In the genomic region with DNA sequence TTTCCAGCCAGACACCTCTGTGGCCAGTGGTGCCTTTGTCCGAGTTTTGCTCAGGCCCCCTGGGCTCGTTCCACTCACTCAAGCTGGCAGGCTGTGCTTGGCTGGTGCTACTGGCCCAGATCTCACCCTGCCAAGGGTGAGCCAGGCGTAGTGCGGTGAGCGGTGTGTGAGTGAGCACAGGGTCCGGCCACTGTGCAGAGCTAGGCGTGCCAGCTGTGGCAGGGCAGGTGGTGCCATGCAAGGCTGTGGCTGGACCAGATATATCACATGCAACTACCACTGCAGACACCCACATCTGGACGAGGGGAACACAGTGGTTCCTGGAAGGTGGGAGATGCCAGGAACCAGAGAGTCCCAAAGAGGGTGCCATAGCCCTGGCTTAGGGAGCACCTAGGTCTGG, we compare ENCODE assay signal across 18 cellular contexts.
DNase-seq lines count a peak whose midpoint lies in the region; ATAC-seq and TF ChIP-seq lines count a peak whose summit lies in the region.
"Had no signal": no experiment of that assay in that cellular context is flagged by ENCODE, and none has a peak within 500 bp of the region (broad histone marks: within the 10 kb centered on the region; RNA-seq: fewer than 3 reads in every experiment).

No MANE protein-coding gene starts in this region.

- no peak overlapping the region for H4K8ac ChIP-seq in neuronal stem cell (ENCODE audit: low read depth, low read length)

- H3K27me3 ChIP-seq in BLaER1 = no peaks in the 10 kb centered on the region
- H3K27me3 ChIP-seq in DND-41 (ENCODE audit: insufficient read depth, low read length, poor library complexity) = no peaks in the 10 kb centered on the region
- H3K27me3 ChIP-seq in neuronal stem cell (ENCODE audit: control insufficient read depth in 3 of 3, insufficient read depth in 3 of 3, low read depth in 1 of 3, low read length in 3 of 3) = peaks cover 0 to 2% (median 0%) of the 10 kb centered on the region in 3 experiments

- H3K36me3 Mint-ChIP-seq in T-helper 17 cell (ENCODE audit: low read depth) = peaks cover 19% of the 10 kb centered on the region

- H3K79me2 ChIP-seq in DND-41 (ENCODE audit: insufficient read depth, low read length) = no peaks in the 10 kb centered on the region

- H3K27ac Mint-ChIP-seq in T-helper 17 cell = no peak overlapping the region
- H3K27ac Mint-ChIP-seq: B cell; CD4-positive, alpha-beta memory T cell; GM23338 had no signal

- H3K27ac ChIP-seq in BLaER1 (no peak overlapping the region), DND-41 (ENCODE audit: low read length) (no peak overlapping the region), neuronal stem cell (replicated peaks; ENCODE audit: low read length) (no peak overlapping the region), caudate nucleus (ENCODE audit: low read depth, low read length) (no peak overlapping the region)
- H3K27ac ChIP-seq: C4-2B had no signal

- H2AFZ ChIP-seq in DND-41 (ENCODE audit: low read depth, low read length) (no peak overlapping the region), neuronal stem cell (ENCODE audit: low read length) (no peak overlapping the region)
- H2AFZ ChIP-seq: GM23338 had no signal

- ATAC-seq in DND-41 (ENCODE audit: insufficient read depth, low read depth) (no peak), T-helper 17 cell (no peak), GM18505 (IDR thresholded peaks at IDR 0.05; ENCODE audit: unreplicated experiment) (no peak)
- ATAC-seq: GM12878, GM23338 had no signal

- H3K4me3 ChIP-seq in BLaER1 = peak overlapping the region; percentile 47
- no peak overlapping the region; a peak in 1 of 4 replicates for H3K4me3 ChIP-seq in DND-41 (ENCODE audit: low read depth in 1 of 2, low read length in 2 of 2)
- no peak overlapping the region for H3K4me3 ChIP-seq in neuronal stem cell (ENCODE audit: low read length in 2 of 2)
- H3K4me3 ChIP-seq: GM12878, GM23338 had no signal

- H3K23ac ChIP-seq in neuronal stem cell (ENCODE audit: low read depth, low read length, poor library complexity) = peak overlapping the region; percentile 51

- H2BK12ac ChIP-seq in neuronal stem cell (ENCODE audit: low read length) = no peak overlapping the region

- DNase-seq in DND-41 (peak; percentile 11), NAMALWA (ENCODE audit: low spot score) (peak; percentile 3), neuronal stem cell (ENCODE audit: low spot score) (no peak), T-helper 17 cell (no peak), NCI-H1048 (lab: John Stamatoyannopoulos, UW) (no peak), caudate nucleus (lab: John Stamatoyannopoulos, UW) (no peak)
- DNase-seq: CD4-positive, alpha-beta memory T cell; DMS153; DMS79 treated with DMSO at 0.1 percent for 48 hours; EL; HCEC 1CT; KG1 had no signal

- H3K9me3 ChIP-seq in BLaER1 = peaks cover 48% of the 10 kb centered on the region
- H3K9me3 ChIP-seq in DND-41 (ENCODE audit: insufficient read depth, low read length, severe bottlenecking) = peaks cover 35% of the 10 kb centered on the region
- H3K9me3 ChIP-seq in neuronal stem cell (replicated peaks in 1 of 2; ENCODE audit: control insufficient read depth in 2 of 2, insufficient read depth in 1 of 2, low read depth in 1 of 2, low read length in 2 of 2) = peaks cover 16 to 19% of the 10 kb centered on the region in 2 donors
- H3K9me3 ChIP-seq in T-helper 17 cell (ENCODE audit: control insufficient read depth, low read length, poor library complexity, severe bottlenecking) = no peaks in the 10 kb centered on the region

- no peak overlapping the region for H2BK5ac ChIP-seq in neuronal stem cell (ENCODE audit: low read length)

- H3K4ac ChIP-seq in neuronal stem cell (ENCODE audit: low read length) = no peak overlapping the region

- peaks cover 9% of the 10 kb centered on the region for H3K4me1 ChIP-seq in BLaER1
- H3K4me1 ChIP-seq in DND-41 (ENCODE audit: insufficient read depth, low read length) = no peaks in the 10 kb centered on the region
- no peaks in the 10 kb centered on the region for H3K4me1 ChIP-seq in neuronal stem cell (ENCODE audit: control insufficient read depth in 2 of 2, insufficient read depth in 1 of 2, low read depth in 1 of 2, low read length in 2 of 2)

- no peak overlapping the region for H3K18ac ChIP-seq in neuronal stem cell (ENCODE audit: low read length)

- TF ChIP-seq POLR2A in GM18505 (IDR thresholded peaks at IDR 0.05; ENCODE audit: borderline replicate concordance, extremely low read depth, insufficient read depth, insufficient read length) = no peak

- TF ChIP-seq CTCF in DND-41 (IDR thresholded peaks at IDR 0.05; ENCODE audit: borderline replicate concordance, extremely low read depth, low read length, poor library complexity, severe bottlenecking) = no peak

- H3K9ac ChIP-seq in BLaER1 (no peak overlapping the region), DND-41 (ENCODE audit: low read depth, low read length) (no peak overlapping the region), neuronal stem cell (ENCODE audit: low read depth, low read length, poor library complexity) (no peak overlapping the region)

- no peak overlapping the region for H3K4me3 Mint-ChIP-seq in T-helper 17 cell
- H3K4me3 Mint-ChIP-seq: B cell; CD4-positive, alpha-beta memory T cell; GM23338 had no signal

- no peaks in the 10 kb centered on the region for H3K79me1 ChIP-seq in neuronal stem cell (ENCODE audit: low read depth, low read length)

- H4K20me1 ChIP-seq in BLaER1 = no peaks in the 10 kb centered on the region
- no peaks in the 10 kb centered on the region for H4K20me1 ChIP-seq in DND-41 (ENCODE audit: insufficient read depth, low read length)

- no peak overlapping the region for H2BK120ac ChIP-seq in neuronal stem cell (ENCODE audit: low read depth, low read length)

- no peak overlapping the region for H4K91ac ChIP-seq in neuronal stem cell (ENCODE audit: low read depth, low read length, poor library complexity)

- no peak overlapping the region for H2AK5ac ChIP-seq in neuronal stem cell (ENCODE audit: low read depth, low read length)

- no CpG with 5 or more reads among the region's 8 CpGs for WGBS in neuronal stem cell (ENCODE audit: extremely low coverage in 2 of 2, insufficient read length in 2 of 2, insufficient replicate concordance in 1 of 2), 2 donors

- H3K36me3 ChIP-seq in BLaER1 (peaks cover 57% of the 10 kb centered on the region), DND-41 (ENCODE audit: insufficient read depth, low read length) (peaks cover 72% of the 10 kb centered on the region), neuronal stem cell (replicated peaks in 1 of 2; ENCODE audit: control insufficient read depth in 2 of 2, insufficient read depth in 2 of 2, low read length in 2 of 2) (peaks cover 16 to 59% of the 10 kb centered on the region in 2 donors)

- H3K4me2 ChIP-seq in BLaER1 (no peak overlapping the region), DND-41 (ENCODE audit: insufficient read depth, low read length) (no peak overlapping the region), neuronal stem cell (ENCODE audit: insufficient read depth, low read length, poor library complexity, severe bottlenecking) (no peak overlapping the region)
- H3K4me2 ChIP-seq: GM23338 had no signal

- peaks cover 4% of the 10 kb centered on the region for H3K4me1 Mint-ChIP-seq in T-helper 17 cell
- H3K4me1 Mint-ChIP-seq: B cell, GM23338 had no signal

- no peak overlapping the region for H2BK15ac ChIP-seq in neuronal stem cell (ENCODE audit: low read length)

- no peaks in the 10 kb centered on the region for H3K27me3 Mint-ChIP-seq in T-helper 17 cell
- H3K27me3 Mint-ChIP-seq: B cell; CD4-positive, alpha-beta memory T cell had no signal

- no peak overlapping the region for H3K14ac ChIP-seq in neuronal stem cell (ENCODE audit: low read length)

Comparison
In these comparisons a context has a peak if more than half of its experiments do, and no peak if none do; other contexts are left out.
1. DNase-seq: peak in DND-41 (single experiment) and NAMALWA (single experiment); none in neuronal stem cell (single experiment), T-helper 17 cell (0 of 3), NCI-H1048 (single experiment) and caudate nucleus (0 of 61).